14 cellular contexts compared by ENCODE assay signal in genomic region chr11:19756675-19757475, GRCh38. TPM values are rescaled to one million over a fixed set of nuclear protein-coding genes. Genes with fewer than 3 reads are reported as not detected.
A peak's percentile ranks its signal among the peaks of the same experiment; 100 is the strongest.
DNase-seq lines count a peak whose midpoint lies in the region; ATAC-seq, FAIRE-seq and TF ChIP-seq lines count a peak whose summit lies in the region.
"Had no signal": no experiment of that assay in that cellular context is flagged by ENCODE, and none has a peak within 500 bp of the region (broad histone marks: within the 10 kb centered on the region; RNA-seq: fewer than 3 reads in every experiment).

No MANE protein-coding gene starts in this region.

- H3K27me3 Mint-ChIP-seq in H9 (ENCODE audit: low read depth) (no peaks in the 10 kb centered on the region), type B pancreatic cell (peaks cover 3% of the 10 kb centered on the region)

- H4K5ac ChIP-seq in H9 (ENCODE audit: insufficient read length, low read depth, low read length), result no peak overlapping the region
- no peak overlapping the region for H4K5ac ChIP-seq in H1 (ENCODE audit: insufficient read length, low read depth, low read length)

- WGBS in H9 (ENCODE audit: extremely low coverage, insufficient read length, low lambda C conversion rate), result no CpG with 5 or more reads among the region's 11 CpGs
- WGBS in H1 (ENCODE audit: extremely low coverage in 1 of 2, insufficient coverage in 1 of 2, insufficient read length in 1 of 2, insufficient replicate concordance in 2 of 2, low coverage in 1 of 2, low lambda C conversion rate in 2 of 2, missing lambda C conversion rate in 1 of 2), 2 experiments, result 84% methylated on average over 11 of the region's 11 CpGs; no CpG with 5 or more reads in 1 of the 2 experiments
- WGBS in smooth muscle cell (ENCODE audit: low lambda C conversion rate), result 61% methylated on average over 11 of the region's 11 CpGs

- H2BK12ac ChIP-seq in H9 (ENCODE audit: insufficient read length, low read depth, low read length) (no peak overlapping the region), H1 (ENCODE audit: low read depth, low read length) (no peak overlapping the region; the same call in 1 of the 2 replicates)

- no peak overlapping the region for H3K4me3 Mint-ChIP-seq in H9
- no peak overlapping the region for H3K4me3 Mint-ChIP-seq in type B pancreatic cell

- peaks cover 0 to 3% (median 0%) of the 10 kb centered on the region in 4 experiments; a peak in 1 of 8 replicates for H3K36me3 ChIP-seq in H1 (ENCODE audit: control insufficient read depth in 2 of 4, insufficient read depth in 4 of 4, low read length in 3 of 4)
- no peaks in the 10 kb centered on the region for H3K36me3 ChIP-seq in smooth muscle cell (ENCODE audit: low read depth)
- H3K36me3 ChIP-seq: BLaER1 treated with 17β-estradiol and CSF1 and Interleukin-3, amounts not matched to agents 10 nM and 100 nM; cardiac muscle cell; lower lobe of right lung had no signal

- H3K14ac ChIP-seq in H9 (ENCODE audit: insufficient read depth, low read length), result peak overlapping the region; percentile 12; the same call in 1 of the 2 replicates
- H3K14ac ChIP-seq in H1 (ENCODE audit: insufficient read length), result no peak overlapping the region

- H3K56ac ChIP-seq in H9 (ENCODE audit: insufficient read length, low read depth, low read length) (no peak overlapping the region), H1 (replicated peaks; ENCODE audit: insufficient read length, low read depth, low read length) (no peak overlapping the region)

- H3K4me2 ChIP-seq in H9 (ENCODE audit: insufficient read depth, insufficient read length, low read length) (no peak overlapping the region), H1 (ENCODE audit: insufficient read depth in 1 of 2, low read depth in 2 of 2, low read length in 2 of 2) (no peak overlapping the region), smooth muscle cell (peak overlapping the region; percentile 47)
- H3K4me2 ChIP-seq: BLaER1 treated with 17β-estradiol and CSF1 and Interleukin-3, amounts not matched to agents 10 nM and 100 nM had no signal

- CTCF ChIA-PET in H1 (lab: Charles Lee; ENCODE audit: partially characterized antibody), result interaction anchor here (1.0 to 4.2 kb wide), 5 partner anchors 11 to 146 kb away, joined by 3 to 27 read pairs (median 3); no protein-coding TSS in a partner anchor

- H3K79me1 ChIP-seq in H9 (ENCODE audit: insufficient read depth, low read depth, low read length, poor library complexity, severe bottlenecking) (no peaks in the 10 kb centered on the region), H1 (ENCODE audit: low read depth, low read length) (no peaks in the 10 kb centered on the region)

- no peaks in the 10 kb centered on the region for H3F3A ChIP-seq in smooth muscle cell (ENCODE audit: low read depth)

- DNase-seq in H9, result no peak
- no peak for DNase-seq in H1 (ENCODE audit: low read depth in 1 of 2, low spot score in 2 of 2)
- peak; percentile 73 for DNase-seq in medulla oblongata (ENCODE audit: extremely low spot score)
- DNase-seq in smooth muscle cell (lab: John Stamatoyannopoulos, UW; ENCODE audit: unreplicated experiment), result no peak
- no peak for DNase-seq in type B pancreatic cell (ENCODE audit: extremely low spot score, unreplicated experiment)
- no peak for DNase-seq in HTR-8/SVneo (ENCODE audit: insufficient read length, low spot score)
- DNase-seq in NCI-H1694 treated with DMSO at 0.1 percent for 48 hours (lab: John Stamatoyannopoulos, UW), result no peak
- DNase-seq: lower lobe of right lung, NCI-H1092 treated with DMSO at 0.1 percent for 48 hours, NCI-H69 had no signal

- H2BK20ac ChIP-seq in H9 (ENCODE audit: low read depth, low read length, poor library complexity, severe bottlenecking), result no peak overlapping the region
- H2BK20ac ChIP-seq in H1 (ENCODE audit: low read length), result no peak overlapping the region

- H3K9me3 ChIP-seq in H9 (ENCODE audit: control insufficient read depth, low read depth, low read length), result no peaks in the 10 kb centered on the region
- H3K9me3 ChIP-seq in H1 (ENCODE audit: insufficient read depth in 2 of 2, low read depth in 1 of 2, low read length in 1 of 2), result no peaks in the 10 kb centered on the region
- H3K9me3 ChIP-seq in smooth muscle cell (replicated peaks; ENCODE audit: low read depth), result no peaks in the 10 kb centered on the region
- H3K9me3 ChIP-seq: BLaER1 treated with 17β-estradiol and CSF1 and Interleukin-3, amounts not matched to agents 10 nM and 100 nM; lower lobe of right lung; SJSA1 had no signal

- H2BK120ac ChIP-seq in H9 (ENCODE audit: low read depth, low read length, poor library complexity, severe bottlenecking) (no peak overlapping the region), H1 (replicated peaks; ENCODE audit: low read depth, low read length) (no peak overlapping the region)

- H4K91ac ChIP-seq in H9 (ENCODE audit: insufficient read length, low read depth, low read length) (no peak overlapping the region), H1 (replicated peaks; ENCODE audit: insufficient read length, low read length) (no peak overlapping the region)

- H2BK15ac ChIP-seq in H9 (ENCODE audit: low read depth, low read length), result no peak overlapping the region
- H2BK15ac ChIP-seq in H1 (ENCODE audit: low read length), result no peak overlapping the region; the same call in 1 of the 2 replicates

- peaks cover 13% of the 10 kb centered on the region for H3K4me1 ChIP-seq in H9 (ENCODE audit: insufficient read depth, low read length)
- peaks cover 0 to 18% (median 11%) of the 10 kb centered on the region in 4 experiments; a peak in 6 of 7 replicates for H3K4me1 ChIP-seq in H1 (replicated peaks in 1 of 4; ENCODE audit: control insufficient read depth in 3 of 4, insufficient read depth in 4 of 4, low read length in 3 of 4)
- H3K4me1 ChIP-seq in smooth muscle cell (ENCODE audit: low read depth), result peaks cover 14% of the 10 kb centered on the region

- no peak overlapping the region for H3K27ac ChIP-seq in H9 (ENCODE audit: insufficient read length, low read depth, low read length)
- no peak overlapping the region for H3K27ac ChIP-seq in H1 (ENCODE audit: low read depth, low read length)
- no peak overlapping the region for H3K27ac ChIP-seq in smooth muscle cell (ENCODE audit: low read depth)
- H3K27ac ChIP-seq: BLaER1 treated with 17β-estradiol and CSF1 and Interleukin-3, amounts not matched to agents 10 nM and 100 nM; cardiac muscle cell; lower lobe of right lung; SJSA1 had no signal

- POLR2A ChIA-PET in H1 (lab: Charles Lee; ENCODE audit: partially characterized antibody), result interaction anchor here (1.0 kb wide), 1 partner anchor 9 kb away, joined by 3 read pairs; no protein-coding TSS in a partner anchor

- H3T11ph ChIP-seq in H9 (ENCODE audit: low read length), result no peak overlapping the region

- no peak for TF ChIP-seq POLR2A in H1 (IDR thresholded peaks at IDR 0.05; ENCODE audit: control extremely low read depth in 1 of 2, low read depth in 2 of 2, low read length in 2 of 2)

- H4K8ac ChIP-seq in H9 (replicated peaks; ENCODE audit: insufficient read length, low read depth, low read length) (no peak overlapping the region), H1 (ENCODE audit: extremely low read depth, insufficient read depth, low read length) (no peak overlapping the region)

- H3K9me3 Mint-ChIP-seq in H9 (no peaks in the 10 kb centered on the region), type B pancreatic cell (peaks cover 12% of the 10 kb centered on the region)

- no peaks in the 10 kb centered on the region for H3K36me3 Mint-ChIP-seq in H9 (ENCODE audit: insufficient read depth in 1 of 3, low read depth in 3 of 3)
- H3K36me3 Mint-ChIP-seq in type B pancreatic cell, result peaks cover 7% of the 10 kb centered on the region

- no peak for TF ChIP-seq EP300 in H1 (IDR thresholded peaks at IDR 0.05; ENCODE audit: borderline replicate concordance in 1 of 2, low read depth in 2 of 2, low read length in 2 of 2)

- no peak for TF ChIP-seq RAD21 in H1 (IDR thresholded peaks at IDR 0.05 in 1 of 2, conservative IDR thresholded peaks at IDR 0.05 in 1 of 2; ENCODE audit: low read depth in 2 of 2, low read length in 2 of 2)

- H4K20me1 ChIP-seq in H9 (ENCODE audit: control insufficient read depth, insufficient read depth, insufficient read length), result no peaks in the 10 kb centered on the region
- no peaks in the 10 kb centered on the region for H4K20me1 ChIP-seq in H1 (replicated peaks in 1 of 2; ENCODE audit: control insufficient read depth in 1 of 2, insufficient read depth in 2 of 2, low read length in 2 of 2)
- H4K20me1 ChIP-seq in smooth muscle cell (ENCODE audit: low read depth), result no peaks in the 10 kb centered on the region
- H4K20me1 ChIP-seq: BLaER1 treated with 17β-estradiol and CSF1 and Interleukin-3, amounts not matched to agents 10 nM and 100 nM had no signal

- H3K27ac Mint-ChIP-seq in H9 (no peak overlapping the region), type B pancreatic cell (no peak overlapping the region)

- H3K4ac ChIP-seq in H9 (ENCODE audit: low read depth, low read length), result no peak overlapping the region
- H3K4ac ChIP-seq in H1 (replicated peaks; ENCODE audit: insufficient read length, low read depth, low read length), result no peak overlapping the region

- H3K23ac ChIP-seq in H9 (ENCODE audit: insufficient read length, low read depth, low read length), result no peak overlapping the region
- H3K23ac ChIP-seq in H1 (ENCODE audit: insufficient read length), result no peak overlapping the region

- H3K4me1 Mint-ChIP-seq in H9 (peaks cover 49 to 53% of the 10 kb centered on the region in 2 experiments), type B pancreatic cell (ENCODE audit: unreplicated experiment) (peaks cover 4% of the 10 kb centered on the region)

- no peaks in the 10 kb centered on the region for H3K79me2 ChIP-seq in H9 (ENCODE audit: insufficient read depth, low read length)
- no peaks in the 10 kb centered on the region for H3K79me2 ChIP-seq in H1 (ENCODE audit: control insufficient read depth in 1 of 2, insufficient read depth in 2 of 2, low read length in 2 of 2)
- no peaks in the 10 kb centered on the region for H3K79me2 ChIP-seq in smooth muscle cell (ENCODE audit: low read depth)

- no peak for ATAC-seq in HG03571 (IDR thresholded peaks at IDR 0.05; ENCODE audit: unreplicated experiment)

- H2BK5ac ChIP-seq in H9 (ENCODE audit: insufficient read length, low read length) (no peak overlapping the region), H1 (ENCODE audit: low read depth, low read length) (no peak overlapping the region; the same call in 1 of the 2 replicates)

- TF ChIP-seq CTCF in H9 (conservative IDR thresholded peaks at IDR 0.05), result no peak
- TF ChIP-seq CTCF in H1 (IDR thresholded peaks at IDR 0.05; ENCODE audit: control extremely low read depth in 1 of 3, insufficient read depth in 1 of 3, low read depth in 1 of 3, low read length in 3 of 3), result no peak
- TF ChIP-seq CTCF in smooth muscle cell (IDR thresholded peaks at IDR 0.05; ENCODE audit: borderline replicate concordance, insufficient read depth, poor library complexity, severe bottlenecking), result no peak
- TF ChIP-seq CTCF in type B pancreatic cell (conservative IDR thresholded peaks at IDR 0.05), result no peak

- H3K9ac ChIP-seq in H9 (ENCODE audit: extremely low read depth, insufficient read length, low read length) (no peak overlapping the region), H1 (replicated peaks in 1 of 4; ENCODE audit: extremely low read depth in 1 of 4, low read depth in 3 of 4, low read length in 3 of 4) (no peak overlapping the region), smooth muscle cell (ENCODE audit: low read depth) (no peak overlapping the region)
- H3K9ac ChIP-seq: BLaER1 treated with 17β-estradiol and CSF1 and Interleukin-3, amounts not matched to agents 10 nM and 100 nM had no signal

- H2AFZ ChIP-seq in H9 (ENCODE audit: low read length), result no peak overlapping the region
- no peak overlapping the region for H2AFZ ChIP-seq in H1 (ENCODE audit: low read length)
- no peak overlapping the region for H2AFZ ChIP-seq in smooth muscle cell (ENCODE audit: low read depth)

- H3K23me2 ChIP-seq in H9 (ENCODE audit: insufficient read length, low read depth, low read length, poor library complexity, severe bottlenecking), result no peaks in the 10 kb centered on the region
- H3K23me2 ChIP-seq in H1 (ENCODE audit: low read depth, low read length), result no peaks in the 10 kb centered on the region

- H2AK5ac ChIP-seq in H9 (ENCODE audit: insufficient read length, low read length) (no peak overlapping the region), H1 (ENCODE audit: low read depth, low read length) (0 out of 2 replicates have a peak overlapping the region, but pooled peaks have one; percentile 33)

- H3K4me3 ChIP-seq in H1 (ENCODE audit: extremely low read depth in 1 of 4, insufficient read depth in 2 of 4, low read depth in 3 of 4, low read length in 4 of 4) (no peak overlapping the region), smooth muscle cell (no peak overlapping the region)
- H3K4me3 ChIP-seq: BLaER1 treated with 17β-estradiol and CSF1 and Interleukin-3, amounts not matched to agents 10 nM and 100 nM; cardiac muscle cell; lower lobe of right lung; SJSA1 had no signal

- FAIRE-seq in H1 (lab: Jason Lieb, UNC), result no peak
- no peak for FAIRE-seq in HTR-8/SVneo (lab: Jason Lieb, UNC)

- peak overlapping the region; percentile 38 for H3K18ac ChIP-seq in H9 (ENCODE audit: insufficient read length, low read depth, low read length)
- no peak overlapping the region for H3K18ac ChIP-seq in H1 (ENCODE audit: extremely low read depth, low read length)

- no peaks in the 10 kb centered on the region for H3K27me3 ChIP-seq in H9 (ENCODE audit: insufficient read depth, low read length)
- H3K27me3 ChIP-seq in H1 (replicated peaks in 1 of 4; ENCODE audit: control insufficient read depth in 3 of 4, extremely low read depth in 1 of 4, insufficient read depth in 3 of 4, low read length in 3 of 4), result no peaks in the 10 kb centered on the region
- no peaks in the 10 kb centered on the region for H3K27me3 ChIP-seq in smooth muscle cell (ENCODE audit: low read depth)
- H3K27me3 ChIP-seq: BLaER1 treated with 17β-estradiol and CSF1 and Interleukin-3, amounts not matched to agents 10 nM and 100 nM; SJSA1 had no signal

RNA-seq across cellular contexts. Expression of gene NAV2, which starts 44.2 kb away (rescaled TPM):
- total RNA-seq in H9 (2021), result 41.0 and 46.3 TPM in 2 replicates
- total RNA-seq in H1 (2021; fragmentation: NEBNext Ultra II Directional; extraction: Animal tissue kit (Norgen Biotek cat#: 25700)), result 66.9 and 73.6 TPM in 2 replicates
- 35.2 and 35.6 TPM in 2 replicates for polyA plus RNA-seq in H1 (2011; rRNA removed)
- polyA plus RNA-seq in H1 (2011; cell fraction: cytosol; rRNA removed), result 21.6 TPM
- 81.7 TPM for polyA plus RNA-seq in H1 (2011; cell fraction: nucleus; rRNA removed)
- polyA plus RNA-seq in H1 (2012, experiment 1 of 2), result 40.1 to 57.0 TPM (median 50.4 TPM) in 4 replicates
- 6.8 TPM for polyA plus RNA-seq in H1 (2012, experiment 2 of 2)
- polyA plus RNA-seq in H1 (2013, experiment 1 of 2), result 20.8 TPM
- polyA plus RNA-seq in H1 (2013, experiment 2 of 2), result 18.0 TPM
- polyA minus RNA-seq in H1 (2011; rRNA and poly(A)+ RNA removed), result 96.9 and 105 TPM in 2 replicates
- polyA minus RNA-seq in H1 (2011; cell fraction: cytosol; rRNA and poly(A)+ RNA removed), result 61.2 TPM
- polyA minus RNA-seq in H1 (2011; cell fraction: nucleus; rRNA and poly(A)+ RNA removed), result 145 TPM
- 44.2 and 67.5 TPM in 2 replicates for total RNA-seq in smooth muscle cell
- polyA plus RNA-seq in smooth muscle cell, result 14.1 and 33.2 TPM in 2 replicates
- total RNA-seq in type B pancreatic cell (ENCODE audit: low replicate concordance), result 34.3 and 54.2 TPM in 2 replicates
